ENCODE assay signal across 17 cellular contexts in the genomic region with DNA sequence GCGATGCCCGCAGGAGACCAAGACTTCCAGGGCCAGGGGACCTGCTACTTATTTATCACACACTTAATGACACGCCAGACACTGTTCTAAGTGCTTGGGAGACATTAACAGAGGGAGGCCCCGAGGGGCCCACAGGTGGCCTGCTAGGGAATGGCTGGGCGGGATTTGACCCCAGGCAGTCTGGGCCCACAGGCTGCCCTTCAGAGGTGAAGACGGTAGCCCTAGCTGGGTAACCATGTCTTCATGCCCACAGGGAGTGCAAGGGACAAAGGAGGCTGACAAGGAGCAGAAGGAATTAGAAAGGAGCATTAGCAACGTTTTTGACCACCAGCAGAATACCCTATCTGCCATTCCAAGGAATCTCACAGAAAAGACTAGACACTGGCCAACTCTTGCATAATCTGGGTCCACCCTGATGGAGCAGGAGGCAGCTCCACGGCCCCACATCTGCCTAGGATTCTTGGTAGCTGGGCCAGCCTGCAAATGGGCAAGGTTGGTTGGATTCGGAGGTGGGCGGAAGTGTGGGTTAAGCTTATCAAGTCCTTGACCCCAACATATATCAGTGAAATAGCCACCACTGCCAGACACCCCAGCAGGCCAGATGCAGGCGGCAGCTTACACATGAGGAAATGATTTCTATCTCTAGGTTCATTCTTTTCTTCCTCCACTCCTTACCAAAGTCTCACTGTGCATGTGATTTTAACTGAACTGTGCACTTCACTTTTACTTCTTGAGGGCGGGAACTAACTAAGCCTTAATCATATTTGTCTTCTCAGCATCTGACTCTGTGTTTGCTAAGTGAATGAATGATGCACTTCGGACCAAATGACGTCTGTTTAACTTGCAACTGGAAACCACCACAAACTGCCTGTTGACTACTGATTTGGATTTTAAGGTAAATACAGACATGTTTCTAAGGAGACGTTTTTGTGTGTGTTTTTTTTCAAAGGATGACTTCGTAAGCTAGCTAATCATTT.
DNase-seq lines count a peak whose midpoint lies in the region; ATAC-seq lines count a peak whose summit lies in the region.
"Had no signal": no experiment of that assay in that cellular context is flagged by ENCODE, and none has a peak within 500 bp of the region (broad histone marks: within the 10 kb centered on the region; RNA-seq: fewer than 3 reads in every experiment).

No MANE protein-coding gene starts in this region.

- no peaks in the 10 kb centered on the region for H3K27me3 ChIP-seq in mucosa of stomach (ENCODE audit: control insufficient read depth, insufficient read depth, low read length)
- H3K27me3 ChIP-seq: adrenal gland, sigmoid colon had no signal

- no peak overlapping the region for H3K4me3 ChIP-seq in mucosa of stomach (ENCODE audit: low read length)
- H3K4me3 ChIP-seq: adrenal gland, lung, sigmoid colon had no signal

- H3K36me3 ChIP-seq in mucosa of stomach (ENCODE audit: control insufficient read depth, insufficient read depth, low read length): no peaks in the 10 kb centered on the region
- H3K36me3 ChIP-seq: adrenal gland, sigmoid colon had no signal

- peak overlapping the region; percentile 86 for H3K27ac ChIP-seq in epithelial cell of prostate
- H3K27ac ChIP-seq: adrenal gland, sigmoid colon had no signal

- H3K4me1 ChIP-seq in mucosa of stomach (ENCODE audit: control insufficient read depth, insufficient read depth, low read length): peaks cover 45% of the 10 kb centered on the region

- ATAC-seq in HG03571 (IDR thresholded peaks at IDR 0.05; ENCODE audit: unreplicated experiment): no peak
- ATAC-seq: activated CD8-positive, alpha-beta T cell treated with anti-CD3 and anti-CD28 coated beads, Interleukin-2, amount 10 ng/mL, durations not matched to agents 7 days and 5 days had no signal

- DNase-seq in DMS53 (lab: John Stamatoyannopoulos, UW): peak; percentile 92
- peak; percentile 58 for DNase-seq in NCI-H774 (lab: John Stamatoyannopoulos, UW)
- peak; percentile 87 for DNase-seq in epithelial cell of prostate (ENCODE audit: low read depth, low spot score)
- DNase-seq in CD1c-positive myeloid dendritic cell (ENCODE audit: extremely low spot score): no peak
- no peak for DNase-seq in HK-2 (ENCODE audit: unreplicated experiment)
- DNase-seq in dedifferentiated amniotic fluid mesenchymal stem cell (ENCODE audit: extremely low spot score): no peak
- DNase-seq: activated CD8-positive, alpha-beta T cell treated with anti-CD3 and anti-CD28 coated beads, Interleukin-2, amount 10 ng/mL, durations not matched to agents 7 days and 5 days; adrenal gland; caudate nucleus; foreskin melanocyte; NCI-H524 treated with DMSO at 0.1 percent for 48 hours; RPMI8226; sigmoid colon had no signal

- H3K9ac ChIP-seq in mucosa of stomach (ENCODE audit: low read length): peak overlapping the region; percentile 26

- no peaks in the 10 kb centered on the region for H3K9me3 ChIP-seq in mucosa of stomach (ENCODE audit: control insufficient read depth, low read length)
- H3K9me3 ChIP-seq: adrenal gland, Caco-2, sigmoid colon had no signal

Comparison
In these comparisons a context has a peak if more than half of its experiments do, and no peak if none do; other contexts are left out.
1. DNase-seq: peak in DMS53 (single experiment), NCI-H774 (single experiment) and epithelial cell of prostate (single experiment); none in CD1c-positive myeloid dendritic cell (single experiment), HK-2 (single experiment) and dedifferentiated amniotic fluid mesenchymal stem cell (single experiment).